17 cellular contexts compared by ENCODE assay signal in genomic region chr11:19537803-19538453, GRCh38.
DNase-seq lines count a peak whose midpoint lies in the region; ATAC-seq, FAIRE-seq and TF ChIP-seq lines count a peak whose summit lies in the region.
"Had no signal": no experiment of that assay in that cellular context is flagged by ENCODE, and none has a peak within 500 bp of the region (broad histone marks: within the 10 kb centered on the region; RNA-seq: fewer than 3 reads in every experiment).

No MANE protein-coding gene starts in this region.

- H3K4me3 ChIP-seq in liver (ENCODE audit: low read depth in 1 of 3, low read length in 3 of 3), result no peak overlapping the region
- H3K4me3 ChIP-seq in HepG2 (replicated peaks in 1 of 3; ENCODE audit: insufficient read depth in 1 of 3, low read depth in 2 of 3, low read length in 3 of 3), result no peak overlapping the region
- no peak overlapping the region for H3K4me3 ChIP-seq in epithelial cell of esophagus (ENCODE audit: low read length)
- no peak overlapping the region for H3K4me3 ChIP-seq in right lobe of liver
- H3K4me3 ChIP-seq: BLaER1, GM23248 had no signal

- CTCF ChIA-PET in HepG2 (lab: Yijun Ruan, JAX; ENCODE audit: low intra/inter-chr PET ratio, low total read pairs), result no interaction called here

- H3K79me2 ChIP-seq in HepG2 (ENCODE audit: insufficient read depth, low read length), result no peaks in the 10 kb centered on the region

- H3K27ac ChIP-seq in liver (ENCODE audit: low read depth in 1 of 2, low read length in 2 of 2), result no peak overlapping the region
- H3K27ac ChIP-seq in HepG2 (ENCODE audit: extremely low read length, insufficient read depth, low read length), result no peak overlapping the region
- no peak overlapping the region for H3K27ac ChIP-seq in right lobe of liver
- H3K27ac ChIP-seq: BLaER1, GM23248 had no signal

- H3K9me3 ChIP-seq in liver (ENCODE audit: control insufficient read depth in 4 of 4, low read length in 3 of 4) (no peaks in the 10 kb centered on the region), HepG2 (ENCODE audit: low read length) (no peaks in the 10 kb centered on the region), right lobe of liver (no peaks in the 10 kb centered on the region)
- H3K9me3 ChIP-seq: BLaER1 had no signal

- no peaks in the 10 kb centered on the region for H3K36me3 ChIP-seq in liver (ENCODE audit: control insufficient read depth in 4 of 4, insufficient read depth in 3 of 4, low read depth in 1 of 4, low read length in 3 of 4)
- H3K36me3 ChIP-seq in HepG2 (replicated peaks in 1 of 2; ENCODE audit: control insufficient read depth in 1 of 2, insufficient read depth in 2 of 2, low read length in 2 of 2), result no peaks in the 10 kb centered on the region
- no peaks in the 10 kb centered on the region for H3K36me3 ChIP-seq in right lobe of liver
- H3K36me3 ChIP-seq: BLaER1 had no signal

- BruUV-seq in HepG2 (replicated peaks; lab: Mats Ljungman, UMichigan), result no TSS peak

- H3K4me2 ChIP-seq in HepG2 (ENCODE audit: low read depth, low read length), result no peak overlapping the region
- H3K4me2 ChIP-seq: BLaER1 had no signal

- TF ChIP-seq CTCF in liver (IDR thresholded peaks at IDR 0.05; ENCODE audit: low read depth, low read length, missing input control), result no peak
- TF ChIP-seq CTCF in HepG2 (CRISPR knock-in tag; IDR thresholded peaks at IDR 0.05), result no peak
- TF ChIP-seq CTCF in epithelial cell of esophagus (IDR thresholded peaks at IDR 0.05; ENCODE audit: insufficient read depth, low read depth, low read length, missing control alignments), result no peak
- no peak for TF ChIP-seq CTCF in right lobe of liver (IDR thresholded peaks at IDR 0.05)

- TF ChIP-seq RAD21 in liver (IDR thresholded peaks at IDR 0.05), result no peak
- TF ChIP-seq RAD21 in HepG2 (CRISPR knock-in tag; IDR thresholded peaks at IDR 0.05), result no peak

- H3K9ac ChIP-seq in liver (ENCODE audit: low read depth in 1 of 2, low read length in 2 of 2), result no peak overlapping the region
- H3K9ac ChIP-seq in HepG2 (ENCODE audit: insufficient read depth, low read depth, low read length), result no peak overlapping the region
- H3K9ac ChIP-seq: BLaER1, GM23248 had no signal

- intact Hi-C loops in HepG2 (cut with micrococcal nuclease; ENCODE audit: unreplicated experiment), result no loop called here
- intact Hi-C loops in right lobe of liver (cut with DNase I), result no loop called here
- intact Hi-C loops in head of caudate nucleus (cut with DNase I), result no loop called here

- DNase-seq in HepG2 (ENCODE audit: low spot score) (no peak), epithelial cell of esophagus (ENCODE audit: low read depth) (peak; percentile 19), right lobe of liver (no peak), NCI-H82 (lab: John Stamatoyannopoulos, UW) (no peak), head of caudate nucleus (no peak)
- DNase-seq: 8988T; CD4-positive, alpha-beta memory T cell; DMS153; DMS79; GDM1; GM23248; HCEC 1CT had no signal

- no peak overlapping the region for H2AFZ ChIP-seq in HepG2 (ENCODE audit: low read length)
- H2AFZ ChIP-seq: GM23248 had no signal

- H3K27me3 ChIP-seq in liver (ENCODE audit: control insufficient read depth in 4 of 4, insufficient read depth in 4 of 4, low read length in 3 of 4), result no peaks in the 10 kb centered on the region
- H3K27me3 ChIP-seq in HepG2 (ENCODE audit: control insufficient read depth in 1 of 2, insufficient read depth in 2 of 2, low read length in 2 of 2), result no peaks in the 10 kb centered on the region
- no peaks in the 10 kb centered on the region for H3K27me3 ChIP-seq in right lobe of liver
- H3K27me3 ChIP-seq: BLaER1 had no signal

- 78% methylated on average over 3 of the region's 3 CpGs for WGBS in liver
- 41% methylated on average over 3 of the region's 3 CpGs for WGBS in HepG2 (ENCODE audit: low lambda C conversion rate)
- WGBS in right lobe of liver (ENCODE audit: insufficient coverage, low coverage, low lambda C conversion rate, missing lambda C conversion rate), result 91% methylated on average over 2 of the region's 3 CpGs

- in situ Hi-C loops in HepG2 (cut with HindIII; ENCODE audit: extremely low pct_ligation_motif_present, low pct_unique_long_range_greater_than_20kb), result no loop called here

- no peaks in the 10 kb centered on the region for H4K20me1 ChIP-seq in HepG2 (ENCODE audit: insufficient read depth, low read length)
- H4K20me1 ChIP-seq: BLaER1 had no signal

- TF ChIP-seq POLR2A in HepG2 (IDR thresholded peaks at IDR 0.05; ENCODE audit: insufficient read depth in 1 of 2, low read depth in 2 of 2, low read length in 2 of 2), result no peak
- TF ChIP-seq POLR2A in right lobe of liver (IDR thresholded peaks at IDR 0.05), result no peak

- H3K4me1 ChIP-seq in liver (ENCODE audit: control insufficient read depth in 4 of 4, insufficient read depth in 4 of 4, low read length in 3 of 4) (peaks cover 0 to 4% (median 0%) of the 10 kb centered on the region in 4 donors), HepG2 (ENCODE audit: insufficient read depth, low read length) (no peaks in the 10 kb centered on the region), right lobe of liver (no peaks in the 10 kb centered on the region)
- H3K4me1 ChIP-seq: BLaER1 had no signal

- ATAC-seq in HepG2 (no peak), right lobe of liver (peak; percentile 54 to 89 (median 62)), HG02642 (IDR thresholded peaks at IDR 0.05; ENCODE audit: poor library complexity, unreplicated experiment) (no peak)

- POLR2A ChIA-PET in HepG2 (lab: Yijun Ruan, JAX), result no interaction called here

- TF ChIP-seq EP300 in HepG2 (IDR thresholded peaks at IDR 0.05; ENCODE audit: low read depth in 2 of 2, low read length in 2 of 2) (no peak), HepG2 (CRISPR knock-in tag; IDR thresholded peaks at IDR 0.05; ENCODE audit: borderline replicate concordance) (no peak)

- FAIRE-seq in HepG2 (lab: Jason Lieb, UNC), result no peak
- FAIRE-seq: H54, HTR-8/SVneo had no signal

TF ChIP-seq in liver, 16 proteins besides CTCF, POLR2A, EP300 and RAD21:
- TF ChIP-seq HNF4A (conservative IDR thresholded peaks at IDR 0.05), result peak; percentile 17 to 35
- TF ChIP-seq TAF1 (conservative IDR thresholded peaks at IDR 0.05), result no peak
- no peak for TF ChIP-seq FOXA1 (IDR thresholded peaks at IDR 0.05)

TF ChIP-seq in HepG2, 621 proteins besides CTCF, POLR2A, EP300 and RAD21 (continues in another document):
- TF ChIP-seq HDAC2 (CRISPR knock-in tag; IDR thresholded peaks at IDR 0.05) (no peak), TRIM24 (CRISPR knock-in tag; IDR thresholded peaks at IDR 0.05) (no peak), ZNF576 (CRISPR knock-in tag; IDR thresholded peaks at IDR 0.05) (no peak), TBP (CRISPR knock-in tag; IDR thresholded peaks at IDR 0.05) (no peak), ZNF350 (CRISPR knock-in tag; IDR thresholded peaks at IDR 0.05; ENCODE audit: borderline replicate concordance, low read depth) (no peak), ZNF407 (CRISPR knock-in tag; IDR thresholded peaks at IDR 0.05; ENCODE audit: not compliant biosample characterization) (no peak)

Comparison
In these comparisons a context has a peak if more than half of its experiments do, and no peak if none do; other contexts are left out.
1. ATAC-seq: peak in right lobe of liver (4 of 4); none in HepG2 (single experiment) and HG02642 (single experiment).